In the genomic region with DNA sequence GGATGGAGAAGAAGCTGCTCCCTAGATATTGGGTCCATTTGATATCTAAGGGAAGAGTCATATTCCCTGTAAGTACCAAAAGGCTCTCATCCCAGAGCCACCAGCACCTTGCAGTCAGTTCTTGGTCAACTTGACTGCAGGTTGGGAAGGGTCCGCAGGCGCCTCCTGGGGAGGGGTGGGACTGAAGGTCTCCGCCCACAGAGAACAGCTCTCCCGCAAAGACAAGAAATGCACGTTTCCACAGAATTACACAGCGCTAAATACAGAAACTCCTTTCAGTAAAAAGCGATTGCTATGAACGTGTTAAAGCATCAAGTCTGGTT, we compare ENCODE assay signal across 8 cellular contexts. TPM values are rescaled to one million over a fixed set of nuclear protein-coding genes. Genes with fewer than 3 reads are reported as not detected.
A peak's percentile ranks its signal among the peaks of the same experiment; 100 is the strongest.
DNase-seq lines count a peak whose midpoint lies in the region; ATAC-seq and TF ChIP-seq lines count a peak whose summit lies in the region.

No MANE protein-coding gene starts in this region.

- ATAC-seq in activated naive CD8-positive, alpha-beta T cell treated with anti-CD3 and anti-CD28 coated beads, Interleukin-2, amount 50 U/mL, for 24 hours, result no peak
- ATAC-seq in HG03159 (IDR thresholded peaks at IDR 0.05; ENCODE audit: unreplicated experiment), result no peak

- DNase-seq in T-helper 2 cell treated with Interferon-gamma antibody and Interleukin-4, amounts not matched to agents 5 μg/mL and 100 μg/mL, for 36 hours (ENCODE audit: low spot score), result no peak
- DNase-seq in T-helper 2 cell, result no peak
- no peak for DNase-seq in activated naive CD8-positive, alpha-beta T cell treated with anti-CD3 and anti-CD28 coated beads, Interleukin-2, amount 50 U/mL, for 24 hours
- DNase-seq in kidney epithelial cell (ENCODE audit: low read depth), result no peak
- DNase-seq in substantia nigra (lab: John Stamatoyannopoulos, UW), result no peak
- no peak for DNase-seq in cerebellar nuclear complex (lab: John Stamatoyannopoulos, UW)
- no peak for DNase-seq in kidney glomerular epithelial cell (lab: John Stamatoyannopoulos, UW)

- H3K4me3 Mint-ChIP-seq in T-helper 2 cell treated with Interferon-gamma antibody and Interleukin-4, amounts not matched to agents 5 μg/mL and 100 μg/mL, for 36 hours, result peak overlapping the region; percentile 83
- H3K4me3 Mint-ChIP-seq in activated naive CD8-positive, alpha-beta T cell treated with anti-CD3 and anti-CD28 coated beads, Interleukin-2, amount 50 U/mL, for 24 hours, result peak overlapping the region; percentile 88

- H3K36me3 Mint-ChIP-seq in T-helper 2 cell treated with Interferon-gamma antibody and Interleukin-4, amounts not matched to agents 5 μg/mL and 100 μg/mL, for 36 hours (ENCODE audit: low read depth), result peaks cover 11% of the 10 kb centered on the region
- peaks cover 12% of the 10 kb centered on the region for H3K36me3 Mint-ChIP-seq in activated naive CD8-positive, alpha-beta T cell treated with anti-CD3 and anti-CD28 coated beads, Interleukin-2, amount 50 U/mL, for 24 hours (ENCODE audit: low read depth)

- H3K27me3 ChIP-seq in kidney epithelial cell (ENCODE audit: control insufficient read depth, insufficient read depth, low read length), result no peaks in the 10 kb centered on the region

- H3K4me3 ChIP-seq in kidney epithelial cell (ENCODE audit: low read depth, low read length), result peak overlapping the region; percentile 98

- no peaks in the 10 kb centered on the region for H3K27me3 Mint-ChIP-seq in T-helper 2 cell treated with Interferon-gamma antibody and Interleukin-4, amounts not matched to agents 5 μg/mL and 100 μg/mL, for 36 hours (ENCODE audit: low read depth)
- H3K27me3 Mint-ChIP-seq in activated naive CD8-positive, alpha-beta T cell treated with anti-CD3 and anti-CD28 coated beads, Interleukin-2, amount 50 U/mL, for 24 hours, result no peaks in the 10 kb centered on the region

- no peaks in the 10 kb centered on the region for H3K36me3 ChIP-seq in kidney epithelial cell (ENCODE audit: control insufficient read depth, insufficient read depth, low read length)

- H3K9me3 Mint-ChIP-seq in T-helper 2 cell treated with Interferon-gamma antibody and Interleukin-4, amounts not matched to agents 5 μg/mL and 100 μg/mL, for 36 hours, result no peaks in the 10 kb centered on the region
- no peaks in the 10 kb centered on the region for H3K9me3 Mint-ChIP-seq in activated naive CD8-positive, alpha-beta T cell treated with anti-CD3 and anti-CD28 coated beads, Interleukin-2, amount 50 U/mL, for 24 hours

- peaks cover 36% of the 10 kb centered on the region for H3K4me1 Mint-ChIP-seq in T-helper 2 cell treated with Interferon-gamma antibody and Interleukin-4, amounts not matched to agents 5 μg/mL and 100 μg/mL, for 36 hours (ENCODE audit: low read depth)
- H3K4me1 Mint-ChIP-seq in activated naive CD8-positive, alpha-beta T cell treated with anti-CD3 and anti-CD28 coated beads, Interleukin-2, amount 50 U/mL, for 24 hours, result peaks cover 53% of the 10 kb centered on the region

- TF ChIP-seq CTCF in kidney epithelial cell (IDR thresholded peaks at IDR 0.05; ENCODE audit: insufficient read depth, low read length, poor library complexity, severe bottlenecking), result no peak

- H3K27ac Mint-ChIP-seq in T-helper 2 cell treated with Interferon-gamma antibody and Interleukin-4, amounts not matched to agents 5 μg/mL and 100 μg/mL, for 36 hours, result peak overlapping the region; percentile 92
- peak overlapping the region; percentile 75 for H3K27ac Mint-ChIP-seq in activated naive CD8-positive, alpha-beta T cell treated with anti-CD3 and anti-CD28 coated beads, Interleukin-2, amount 50 U/mL, for 24 hours

- peak overlapping the region; percentile 88 for H3K27ac ChIP-seq in substantia nigra (ENCODE audit: low read depth, low read length, poor library complexity, severe bottlenecking)

RNA-seq across cellular contexts. Expression of gene CTCF, which starts 0.9 kb away (rescaled TPM):
- total RNA-seq in kidney epithelial cell, result 40.7 and 45.0 TPM in 2 replicates

RNA-seq across cellular contexts. Expression of gene RIPOR1, which starts 32.8 kb away (rescaled TPM):
- total RNA-seq in kidney epithelial cell, result 72.1 and 91.0 TPM in 2 replicates
